In genomic region chr1:22557341-22557950, GRCh38 we compare ENCODE assay signal across 21 cellular contexts. TPM values are rescaled to one million over a fixed set of nuclear protein-coding genes. Genes with fewer than 3 reads are reported as not detected.
DNase-seq lines count a peak whose midpoint lies in the region; ATAC-seq and TF ChIP-seq lines count a peak whose summit lies in the region.
"Had no signal": no experiment of that assay in that cellular context is flagged by ENCODE, and none has a peak within 500 bp of the region (broad histone marks: within the 10 kb centered on the region; RNA-seq: fewer than 3 reads in every experiment).

No MANE protein-coding gene starts in this region.

- H3K36me3 ChIP-seq in fibroblast of lung (ENCODE audit: control insufficient read depth, insufficient read depth, low read length) (no peaks in the 10 kb centered on the region), adrenal gland (replicated peaks in 1 of 2) (no peaks in the 10 kb centered on the region), gastroesophageal sphincter (no peaks in the 10 kb centered on the region), MG63 (no peaks in the 10 kb centered on the region)
- H3K36me3 ChIP-seq: sigmoid colon had no signal

- no peak overlapping the region for H2AFZ ChIP-seq in fibroblast of lung (ENCODE audit: low read length)

- H3K4me3 ChIP-seq in fibroblast of lung (replicated peaks in 1 of 4; ENCODE audit: control extremely low read depth in 1 of 4, insufficient read depth in 1 of 4, low read depth in 3 of 4, low read length in 4 of 4) (no peak overlapping the region), adrenal gland (no peak overlapping the region), gastroesophageal sphincter (no peak overlapping the region), MG63 (no peak overlapping the region)
- H3K4me3 ChIP-seq: sigmoid colon, testis had no signal

- H3K9me3 ChIP-seq in fibroblast of lung (ENCODE audit: control insufficient read depth, insufficient read depth, low read depth, low read length) (no peaks in the 10 kb centered on the region), adrenal gland (replicated peaks in 1 of 3) (no peaks in the 10 kb centered on the region), gastroesophageal sphincter (no peaks in the 10 kb centered on the region), MG63 (no peaks in the 10 kb centered on the region)
- H3K9me3 ChIP-seq: sigmoid colon, testis had no signal

- no peak for TF ChIP-seq CTCF in fibroblast of lung (conservative IDR thresholded peaks at IDR 0.05 in 1 of 2, IDR thresholded peaks at IDR 0.05 in 1 of 2; ENCODE audit: low read depth in 1 of 2, low read length in 2 of 2)
- no peak for TF ChIP-seq CTCF in adrenal gland (IDR thresholded peaks at IDR 0.05)
- no peak for TF ChIP-seq CTCF in gastroesophageal sphincter (IDR thresholded peaks at IDR 0.05)

- H3K79me2 ChIP-seq in fibroblast of lung (ENCODE audit: control insufficient read depth, insufficient read depth, low read length) = no peaks in the 10 kb centered on the region

- no peak overlapping the region for H3K9ac ChIP-seq in fibroblast of lung (ENCODE audit: insufficient read depth, low read length)

- WGBS in adrenal gland, 4 donors = 51 to 64% (median 59%) methylated on average over 5 of the region's 5 CpGs
- WGBS in gastroesophageal sphincter (ENCODE audit: low coverage in 1 of 2), 2 donors = 25% methylated on average over 5 of the region's 5 CpGs; no CpG with 5 or more reads in 1 of the 2 donors

- peak; percentile 27 for DNase-seq in Right ventricle myocardium inferior (ENCODE audit: missing footprints)
- DNase-seq in cardiac septum (ENCODE audit: low spot score) = no peak
- DNase-seq in NCI-H82 (lab: John Stamatoyannopoulos, UW) = peak; percentile 84
- DNase-seq in fibroblast of lung (ENCODE audit: low read depth in 2 of 2) = peak; percentile 10 to 28
- DNase-seq in adrenal gland = no peak
- no peak for DNase-seq in MG63
- DNase-seq: activated CD4-positive, CD25-positive, alpha-beta regulatory T cell treated with anti-CD3 and anti-CD28 coated beads, Interleukin-2, amount 50 U/mL, for 72 hours; activated naive CD4-positive, alpha-beta T cell; GF-D8; MM.1S; NCI-H524 treated with DMSO at 0.1 percent for 48 hours; RPMI8226; sigmoid colon; stimulated activated CD4-positive, alpha-beta T cell treated with anti-CD3 and anti-CD28 coated beads, Interleukin-4, amount 100 ng/mL, for 1 hour; testis had no signal

- no peak for TF ChIP-seq EP300 in gastroesophageal sphincter (IDR thresholded peaks at IDR 0.05)

- ATAC-seq in Right ventricle myocardium inferior (no peak), gastroesophageal sphincter (no peak), GM18498 (IDR thresholded peaks at IDR 0.05; ENCODE audit: unreplicated experiment) (no peak)

- no peak for TF ChIP-seq POLR2A in adrenal gland (IDR thresholded peaks at IDR 0.05)
- TF ChIP-seq POLR2A in gastroesophageal sphincter (IDR thresholded peaks at IDR 0.05) = no peak

- intact Hi-C loops in Right ventricle myocardium inferior (cut with DNase I) (no loop called here), cardiac septum (cut with DNase I) (no loop called here), adrenal gland (cut with DNase I) (no loop called here)

- H3K4me2 ChIP-seq in fibroblast of lung (ENCODE audit: extremely low read depth, insufficient read depth, low read length) = no peak overlapping the region

- peaks cover 25% of the 10 kb centered on the region for H3K27me3 ChIP-seq in fibroblast of lung (ENCODE audit: control insufficient read depth, insufficient read depth, low read length)
- peaks cover 6% of the 10 kb centered on the region for H3K27me3 ChIP-seq in adrenal gland
- peaks cover 98% of the 10 kb centered on the region for H3K27me3 ChIP-seq in gastroesophageal sphincter
- H3K27me3 ChIP-seq in MG63 = peaks cover 35% of the 10 kb centered on the region
- H3K27me3 ChIP-seq: testis had no signal

- H3K27ac ChIP-seq in fibroblast of lung (ENCODE audit: insufficient read depth, low read length) (no peak overlapping the region), adrenal gland (no peak overlapping the region), gastroesophageal sphincter (no peak overlapping the region)
- H3K27ac ChIP-seq: sigmoid colon, testis had no signal

- no peaks in the 10 kb centered on the region for H3K4me1 ChIP-seq in fibroblast of lung (ENCODE audit: control insufficient read depth, extremely low read depth, insufficient read depth, low read length)
- peaks cover 0 to 19% of the 10 kb centered on the region in 2 donors for H3K4me1 ChIP-seq in adrenal gland (replicated peaks in 1 of 2)
- H3K4me1 ChIP-seq in gastroesophageal sphincter = no peaks in the 10 kb centered on the region
- H3K4me1 ChIP-seq: sigmoid colon had no signal

- H4K20me1 ChIP-seq in fibroblast of lung (ENCODE audit: control insufficient read depth, extremely low read depth, insufficient read depth, low read length) = no peaks in the 10 kb centered on the region

RNA-seq across cellular contexts. Expression of gene EPHA8, which starts 5.8 kb away (rescaled TPM):
- not detected for total RNA-seq in Right ventricle myocardium inferior
- total RNA-seq in cardiac septum = not detected
- total RNA-seq in fibroblast of lung = not detected in 2 replicates
- polyA plus RNA-seq in fibroblast of lung = not detected in 2 replicates
- not detected in 2 replicates for polyA plus RNA-seq in fibroblast of lung (2012)
- polyA minus RNA-seq in fibroblast of lung (ENCODE audit: low replicate concordance) = not detected in 2 replicates
- 1 to 10 TPM in 3 of 8 donors, under 1 TPM in 3, not detected in 2; 0.13 to 6.3 (median 1.1) TPM for total RNA-seq in adrenal gland
- polyA plus RNA-seq in adrenal gland = 10 to 100 TPM in 1 of 3 donors, 1 to 10 TPM in 2; 1.7 to 10.1 (median 2.9) TPM
- under 1 TPM in 3 of 4 donors, not detected in 1; 0.08 to 0.37 (median 0.13) TPM for total RNA-seq in gastroesophageal sphincter
- not detected in 2 replicates for total RNA-seq in MG63 (2014; rRNA removed; shearing (Covaris generic); ENCODE audit: low replicate concordance)
- total RNA-seq: A673, HT1080, lung microvascular endothelial cell, neural crest cell, sigmoid colon had no signal
- polyA plus RNA-seq: sigmoid colon had no signal

Comparison
In these comparisons a context has a peak if more than half of its experiments do, and no peak if none do; other contexts are left out.
1. DNase-seq: peak in Right ventricle myocardium inferior (single experiment), NCI-H82 (single experiment) and fibroblast of lung (2 of 2); none in cardiac septum (single experiment), adrenal gland (0 of 7) and MG63 (single experiment).